Comparison of ENCODE assay signal across 22 cellular contexts in the genomic region with DNA sequence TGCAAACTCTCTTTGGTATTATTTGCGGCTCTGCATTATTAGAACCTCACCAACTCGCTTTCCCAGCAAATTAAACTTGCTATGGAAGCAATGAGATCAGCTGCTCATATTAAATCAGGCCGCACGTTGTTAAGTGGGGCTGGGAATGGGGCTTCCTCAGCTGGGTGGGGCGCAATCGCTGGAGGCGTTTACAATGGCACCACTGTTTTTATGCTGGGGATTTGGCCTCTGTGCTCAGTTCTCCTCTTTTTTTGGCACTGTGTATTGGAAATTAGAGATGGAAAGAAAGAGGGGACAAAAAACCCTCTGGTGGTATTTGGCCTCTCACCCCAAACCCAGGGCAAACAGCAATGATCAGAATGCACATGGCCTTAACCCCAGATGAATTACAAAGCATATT.
DNase-seq lines count a peak whose midpoint lies in the region; FAIRE-seq and TF ChIP-seq lines count a peak whose summit lies in the region.
"Had no signal": no experiment of that assay in that cellular context is flagged by ENCODE, and none has a peak within 500 bp of the region (broad histone marks: within the 10 kb centered on the region; RNA-seq: fewer than 3 reads in every experiment).

No MANE protein-coding gene starts in this region.

- FAIRE-seq in GM19239 (lab: Jason Lieb, UNC), result no peak
- FAIRE-seq: frontal cortex, G401.6, H54 had no signal

- TF ChIP-seq POLR2A in stomach (IDR thresholded peaks at IDR 0.05), result no peak

- peak; percentile 57 to 78 for DNase-seq in SJCRH30
- DNase-seq in head of caudate nucleus, result peak in 32 of 42 donors; percentile 21 to 69 (median 45)
- peak; percentile 37 for DNase-seq in midbrain (lab: John Stamatoyannopoulos, UW)
- no peak for DNase-seq in stomach
- no peak for DNase-seq in NOMO-1 treated with DMSO at 0.1 percent for 48 hours (lab: John Stamatoyannopoulos, UW; ENCODE audit: unreplicated experiment)
- no peak for DNase-seq in GM19239 (ENCODE audit: insufficient read length, low spot score)
- no peak for DNase-seq in NCI-H1105 treated with DMSO at 0.1 percent for 48 hours (lab: John Stamatoyannopoulos, UW)
- DNase-seq: activated CD4-positive, alpha-beta T cell treated with anti-CD3 and anti-CD28 coated beads, Interleukin-2, amount 50 U/mL, for 48 hours; activated naive CD4-positive, alpha-beta T cell treated with anti-CD3 and anti-CD28 coated beads, Interleukin-2, amount 50 U/mL, for 16 hours; DMS53; lower lobe of right lung; NCI-H1694; NCI-H524; T-cell had no signal

- intact Hi-C loops in head of caudate nucleus (cut with DNase I), result no loop called here
- intact Hi-C loops in stomach (cut with DNase I; ENCODE audit: low total_unique reads), result no loop called here

- peak overlapping the region; percentile 55; the same call in 1 of the 2 replicates for H3K4me3 ChIP-seq in SJCRH30
- no peak overlapping the region for H3K4me3 ChIP-seq in stomach
- H3K4me3 ChIP-seq: BLaER1 treated with 17β-estradiol and CSF1 and Interleukin-3, amounts not matched to agents 10 nM and 100 nM; lower lobe of right lung; Peyer's patch; SJSA1; tibial artery had no signal

- H3K27ac ChIP-seq in SJCRH30 (peak overlapping the region; percentile 48), stomach (peak overlapping the region in 4 of 5 donors; percentile 27 to 64 (median 42))
- H3K27ac ChIP-seq: BLaER1 treated with 17β-estradiol and CSF1 and Interleukin-3, amounts not matched to agents 10 nM and 100 nM; lower lobe of right lung; neutrophil; SJSA1; tibial artery had no signal

- H3K27me3 ChIP-seq in SJCRH30 (no peaks in the 10 kb centered on the region), stomach (no peaks in the 10 kb centered on the region)
- H3K27me3 ChIP-seq: BLaER1 treated with 17β-estradiol and CSF1 and Interleukin-3, amounts not matched to agents 10 nM and 100 nM; neutrophil; Peyer's patch; tibial artery had no signal

- peaks cover 23% of the 10 kb centered on the region for H3K4me1 ChIP-seq in SJCRH30
- peaks cover 17 to 26% (median 23%) of the 10 kb centered on the region in 4 donors for H3K4me1 ChIP-seq in stomach
- H3K4me1 ChIP-seq: BLaER1 treated with 17β-estradiol and CSF1 and Interleukin-3, amounts not matched to agents 10 nM and 100 nM; lower lobe of right lung; tibial artery had no signal

- H3K36me3 ChIP-seq in SJCRH30, result no peaks in the 10 kb centered on the region
- no peaks in the 10 kb centered on the region for H3K36me3 ChIP-seq in stomach
- H3K36me3 ChIP-seq: BLaER1 treated with 17β-estradiol and CSF1 and Interleukin-3, amounts not matched to agents 10 nM and 100 nM; lower lobe of right lung; neutrophil; Peyer's patch; SJSA1; tibial artery had no signal

- WGBS in stomach, 5 donors, result 32 to 58% (median 50%) methylated on average over 7 of the region's 7 CpGs

- TF ChIP-seq EP300 in stomach (IDR thresholded peaks at IDR 0.05), result no peak

- TF ChIP-seq CTCF in stomach (IDR thresholded peaks at IDR 0.05), result no peak

- H3K9me3 ChIP-seq in SJCRH30 (replicated peaks) (no peaks in the 10 kb centered on the region), stomach (peaks cover 0 to 4% (median 0%) of the 10 kb centered on the region in 4 donors)
- H3K9me3 ChIP-seq: lower lobe of right lung, neutrophil, Peyer's patch, SJSA1 had no signal

Comparison
In these comparisons a context has a peak if more than half of its experiments do, and no peak if none do; other contexts are left out.
1. DNase-seq: peak in SJCRH30 (2 of 2), head of caudate nucleus (32 of 42) and midbrain (single experiment); none in stomach (single experiment), NOMO-1 treated with DMSO at 0.1 percent for 48 hours (single experiment), GM19239 (single experiment) and NCI-H1105 treated with DMSO at 0.1 percent for 48 hours (single experiment).